ENCODE assay signal across 23 cellular contexts in the genomic region with DNA sequence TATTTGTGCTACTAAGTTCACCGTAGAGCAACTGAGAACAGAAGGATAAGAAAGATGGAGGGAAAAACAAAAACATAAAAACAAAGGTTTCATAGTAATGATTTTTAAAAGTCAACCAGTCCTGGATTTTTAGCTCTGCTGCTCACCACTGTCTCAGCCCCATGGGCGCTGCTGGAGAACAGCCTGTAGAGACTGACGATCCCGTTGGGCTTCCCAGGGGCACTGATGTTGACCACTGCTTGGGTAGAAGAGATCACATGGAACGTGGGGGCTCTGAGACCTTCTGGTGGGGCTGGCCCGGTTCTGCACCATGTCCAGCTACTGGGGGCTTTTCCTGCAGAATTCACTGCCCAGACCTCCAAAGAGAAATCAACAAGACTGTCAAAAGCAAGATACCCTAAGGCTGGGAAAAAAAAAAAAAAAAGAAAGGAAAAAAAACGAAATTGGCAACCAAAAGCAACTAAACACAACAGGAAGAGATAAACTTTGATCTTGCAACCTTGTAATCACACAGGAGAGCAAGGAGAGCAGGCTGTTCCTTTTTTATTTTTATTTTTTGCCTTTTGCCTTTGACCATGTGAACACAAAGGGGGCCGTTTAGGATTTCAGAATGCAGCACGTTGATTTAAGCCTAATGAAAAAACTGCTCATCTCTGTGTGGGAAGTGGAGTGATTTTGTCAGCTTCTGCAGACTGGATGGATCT.
"Had no signal": no experiment of that assay in that cellular context is flagged by ENCODE, and none has a peak within 500 bp of the region (broad histone marks: within the 10 kb centered on the region; RNA-seq: fewer than 3 reads in every experiment).

No MANE protein-coding gene starts in this region.

- H3K4me1 Mint-ChIP-seq: natural killer cell, neural crest cell had no signal

- H3K4me1 ChIP-seq: foreskin keratinocyte, left lung, lower lobe of right lung, right atrium auricular region, stomach had no signal

- H3K27me3 ChIP-seq: foreskin keratinocyte, hepatocyte, left lung, ovary, right atrium auricular region, stomach had no signal

- H3K4me3 ChIP-seq: hepatocyte, left lung, lower lobe of right lung, ovary, right atrium auricular region, stomach, thoracic aorta had no signal

- ATAC-seq: foreskin keratinocyte, left lung, lower lobe of right lung, natural killer cell had no signal

- H3K4me2 ChIP-seq: hepatocyte had no signal

- H3K36me3 ChIP-seq: left lung, lower lobe of right lung, ovary, right atrium auricular region, stomach, thoracic aorta had no signal

- H3K9me3 Mint-ChIP-seq: dendritic cell treated with granulocyte-macrophage colony-stimulating factor and Interleukin-4, amounts not matched to agents 40 ng/mL and 50 ng/mL, for 4 days; memory B cell; mesothelial cell of epicardium; natural killer cell; neural crest cell had no signal

- H2AFZ ChIP-seq: hepatocyte had no signal

- H3K27ac ChIP-seq: foreskin keratinocyte, hepatocyte, left lung, lower lobe of right lung, ovary, right atrium auricular region, stomach, thoracic aorta had no signal

- H3K27ac Mint-ChIP-seq: dendritic cell treated with granulocyte-macrophage colony-stimulating factor and Interleukin-4, amounts not matched to agents 40 ng/mL and 50 ng/mL, for 4 days; memory B cell; mesothelial cell of epicardium; natural killer cell had no signal

- H3K27me3 Mint-ChIP-seq: dendritic cell treated with granulocyte-macrophage colony-stimulating factor and Interleukin-4, amounts not matched to agents 40 ng/mL and 50 ng/mL, for 4 days; memory B cell had no signal

- FAIRE-seq: colon, islet of Langerhans, small intestine had no signal

- H3K4me3 Mint-ChIP-seq: dendritic cell treated with granulocyte-macrophage colony-stimulating factor and Interleukin-4, amounts not matched to agents 40 ng/mL and 50 ng/mL, for 4 days; memory B cell; mesothelial cell of epicardium; natural killer cell; neural crest cell had no signal

- DNase-seq: foreskin keratinocyte; head of caudate nucleus; kidney glomerular epithelial cell; left lung; lower lobe of right lung; natural killer cell; nucleus accumbens; ovary; small intestine; stimulated activated CD4-positive, alpha-beta T cell treated with anti-CD3 and anti-CD28 coated beads, Interleukin-12 subunit alpha, Interleukin-12 subunit beta, amount 100 ng/mL, for 4 hours; stimulated activated naive CD4-positive, alpha-beta T cell; stomach; substantia nigra; trophoblast cell had no signal

- H3K79me2 ChIP-seq: hepatocyte had no signal

- H3K36me3 Mint-ChIP-seq: memory B cell, mesothelial cell of epicardium, natural killer cell had no signal

- H3K9me3 ChIP-seq: left lung, lower lobe of right lung, ovary, right atrium auricular region, stomach, thoracic aorta had no signal
